9 cellular contexts compared by ENCODE assay signal in genomic region chr1:66446261-66447001, GRCh38.
DNase-seq lines count a peak whose midpoint lies in the region; ATAC-seq and TF ChIP-seq lines count a peak whose summit lies in the region.
"Had no signal": no experiment of that assay in that cellular context is flagged by ENCODE, and none has a peak within 500 bp of the region (broad histone marks: within the 10 kb centered on the region; RNA-seq: fewer than 3 reads in every experiment).

No MANE protein-coding gene starts in this region.

- no peak overlapping the region for H3K27ac Mint-ChIP-seq in WTC11
- peak overlapping the region; percentile 2 to 68 (median 43) for H3K27ac Mint-ChIP-seq in nephron

- H3K4me1 Mint-ChIP-seq in WTC11 = peaks cover 16% of the 10 kb centered on the region
- peaks cover 6% of the 10 kb centered on the region for H3K4me1 Mint-ChIP-seq in nephron

- no peaks in the 10 kb centered on the region for H3K9me3 Mint-ChIP-seq in WTC11
- no peaks in the 10 kb centered on the region for H3K9me3 Mint-ChIP-seq in nephron
- H3K9me3 Mint-ChIP-seq: dendritic cell treated with granulocyte-macrophage colony-stimulating factor and Interleukin-4, amounts not matched to agents 40 ng/mL and 50 ng/mL, for 4 days had no signal

- in situ Hi-C loops in Caki2 (cut with HindIII; ENCODE audit: low pct_unique_long_range_greater_than_20kb, low sequenced_read_pairs) = no loop called here

- TF ChIP-seq CTCF in WTC11 (IDR thresholded peaks at IDR 0.05) (peak; percentile 67; the same call in 1 of the 2 replicates), nephron (IDR thresholded peaks at IDR 0.05; ENCODE audit: unreplicated experiment in 3 of 3) (peak; percentile 87 to 90 (median 89))

- POLR2A ChIA-PET in WTC11 (lab: Charles Lee) = no interaction called here

- peak; percentile 63 for DNase-seq in Caki2 (ENCODE audit: low read depth)
- DNase-seq in NCI-H2171 treated with DMSO at 0.1 percent for 48 hours (lab: John Stamatoyannopoulos, UW) = peak; percentile 73
- no peak for DNase-seq in WTC11 (ENCODE audit: low spot score)
- DNase-seq in fibroblast of gingiva (ENCODE audit: low read depth) = peak; percentile 58
- DNase-seq in activated CD8-positive, alpha-beta memory T cell treated with anti-CD3 and anti-CD28 coated beads, Interleukin-2, amount 50 U/mL, for 4 hours = no peak

- CTCF ChIA-PET in WTC11 (lab: Charles Lee) = interaction anchor here (0.6 to 3.8 kb wide), 39 partner anchors 8 to 490 kb away, joined by 3 to 52 read pairs (median 4); no protein-coding TSS in a partner anchor

- ATAC-seq in GM19025 (IDR thresholded peaks at IDR 0.05; ENCODE audit: low read depth, unreplicated experiment) = peak; percentile 33
- peak; percentile 48 for ATAC-seq in HG03108 (IDR thresholded peaks at IDR 0.05; ENCODE audit: unreplicated experiment)
- peak; percentile 71 for ATAC-seq in WTC11

- H3K27me3 Mint-ChIP-seq in WTC11 (ENCODE audit: low read depth) = no peaks in the 10 kb centered on the region
- no peaks in the 10 kb centered on the region for H3K27me3 Mint-ChIP-seq in nephron (ENCODE audit: low read depth)

- H3K4me3 Mint-ChIP-seq in WTC11 (no peak overlapping the region; the same call in 1 of the 2 replicates), nephron (no peak overlapping the region)
- H3K4me3 Mint-ChIP-seq: dendritic cell treated with granulocyte-macrophage colony-stimulating factor and Interleukin-4, amounts not matched to agents 40 ng/mL and 50 ng/mL, for 4 days had no signal

- H3K36me3 Mint-ChIP-seq in WTC11 = no peaks in the 10 kb centered on the region
- H3K36me3 Mint-ChIP-seq in nephron (ENCODE audit: low read depth) = no peaks in the 10 kb centered on the region

TF ChIP-seq in WTC11, 78 proteins besides CTCF, POLR2A, EP300 and RAD21:
- TF ChIP-seq PRDM15 (CRISPR knock-in tag; IDR thresholded peaks at IDR 0.05) (no peak), ZNF232 (CRISPR knock-in tag; IDR thresholded peaks at IDR 0.05) (no peak), FOXJ3 (CRISPR knock-in tag; IDR thresholded peaks at IDR 0.05; ENCODE audit: borderline replicate concordance) (no peak), TP53 (CRISPR knock-in tag; IDR thresholded peaks at IDR 0.05) (no peak), SMAD4 (CRISPR knock-in tag; IDR thresholded peaks at IDR 0.05) (no peak), ZNF416 (CRISPR knock-in tag; IDR thresholded peaks at IDR 0.05) (no peak)
- TF ChIP-seq, protein P1, sequence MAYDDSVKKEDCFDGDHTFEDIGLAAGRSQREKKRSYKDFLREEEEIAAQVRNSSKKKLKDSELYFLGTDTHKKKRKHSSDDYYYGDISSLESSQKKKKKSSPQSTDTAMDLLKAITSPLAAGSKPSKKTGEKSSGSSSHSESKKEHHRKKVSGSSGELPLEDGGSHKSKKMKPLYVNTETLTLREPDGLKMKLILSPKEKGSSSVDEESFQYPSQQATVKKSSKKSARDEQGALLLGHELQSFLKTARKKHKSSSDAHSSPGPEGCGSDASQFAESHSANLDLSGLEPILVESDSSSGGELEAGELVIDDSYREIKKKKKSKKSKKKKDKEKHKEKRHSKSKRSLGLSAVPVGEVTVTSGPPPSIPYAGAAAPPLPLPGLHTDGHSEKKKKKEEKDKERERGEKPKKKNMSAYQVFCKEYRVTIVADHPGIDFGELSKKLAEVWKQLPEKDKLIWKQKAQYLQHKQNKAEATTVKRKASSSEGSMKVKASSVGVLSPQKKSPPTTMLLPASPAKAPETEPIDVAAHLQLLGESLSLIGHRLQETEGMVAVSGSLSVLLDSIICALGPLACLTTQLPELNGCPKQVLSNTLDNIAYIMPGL (CRISPR knock-in tag; IDR thresholded peaks at IDR 0.05) = no peak
TF ChIP-seq in WTC11: peak in this region for 0.

Comparison
In these comparisons a context has a peak if more than half of its experiments do, and no peak if none do; other contexts are left out.
1. DNase-seq: peak in Caki2 (single experiment), NCI-H2171 treated with DMSO at 0.1 percent for 48 hours (single experiment) and fibroblast of gingiva (single experiment); none in WTC11 (single experiment) and activated CD8-positive, alpha-beta memory T cell treated with anti-CD3 and anti-CD28 coated beads, Interleukin-2, amount 50 U/mL, for 4 hours (single experiment).
2. Peak in every context shown above with its lines, with median percentiles within 50 percentile points of each other: ATAC-seq.